ENCODE assay signal across 8 cellular contexts in the genomic region with DNA sequence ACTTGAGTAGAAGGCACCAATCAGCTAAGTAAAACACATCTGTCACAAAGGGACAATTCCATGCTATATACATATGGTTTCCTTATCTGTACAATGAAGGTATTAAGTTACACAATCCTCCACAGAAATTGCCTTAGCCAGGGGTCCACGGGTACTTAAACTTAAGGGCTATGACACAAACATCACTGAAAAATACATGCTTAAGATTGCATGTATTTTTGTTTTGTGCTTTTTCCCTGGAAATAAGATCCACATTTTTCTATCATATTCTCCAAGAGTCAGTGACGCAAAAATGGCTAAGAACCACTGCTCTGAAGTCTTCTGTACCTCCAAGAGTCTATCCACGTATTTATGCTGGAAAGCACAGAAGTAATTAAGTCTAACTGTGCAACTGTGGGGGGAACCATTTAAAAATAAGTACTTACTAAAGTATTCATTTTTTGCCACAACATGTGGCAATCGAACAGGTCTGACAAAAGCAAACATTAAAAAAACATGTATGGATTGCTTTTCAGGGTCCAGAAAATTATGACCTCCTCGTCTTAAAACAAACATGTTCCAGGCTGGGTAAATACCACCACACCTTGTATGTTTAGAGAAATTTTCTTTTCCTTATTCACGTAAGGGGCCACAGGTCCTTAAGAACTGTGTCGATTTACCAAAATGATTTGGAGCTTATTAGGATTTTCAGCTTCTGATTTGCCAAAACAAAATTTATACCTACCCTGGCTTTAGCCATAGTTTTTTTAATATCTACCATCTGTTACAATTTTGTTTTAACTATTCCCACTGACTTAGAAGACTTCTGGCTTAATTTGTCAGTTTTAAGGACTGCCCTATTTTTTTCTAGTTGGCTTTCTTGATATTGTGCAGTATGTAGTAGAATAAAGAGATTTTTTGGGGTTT. TPM values are rescaled to one million over a fixed set of nuclear protein-coding genes. Genes with fewer than 3 reads are reported as not detected.
DNase-seq lines count a peak whose midpoint lies in the region; ATAC-seq, FAIRE-seq and TF ChIP-seq lines count a peak whose summit lies in the region.

No MANE protein-coding gene starts in this region.

- peak overlapping the region; percentile 78 for H3K4me2 ChIP-seq in trophoblast cell (ENCODE audit: low read length)

- no peak overlapping the region for H2AK5ac ChIP-seq in trophoblast cell (ENCODE audit: low read length)

- no peak overlapping the region for H4K8ac ChIP-seq in trophoblast cell (ENCODE audit: low read depth, low read length)

- H3K27ac ChIP-seq in Panc1 (ENCODE audit: low read length) (peak overlapping the region; percentile 94), trophoblast cell (ENCODE audit: low read depth, low read length) (no peak overlapping the region)

- no peak overlapping the region for H3K14ac ChIP-seq in trophoblast cell (ENCODE audit: low read length)

- POLR2A ChIA-PET in Panc1 (lab: Charles Lee), result no interaction called here

- WGBS in trophoblast cell (ENCODE audit: extremely low coverage, insufficient coverage, insufficient read length), result no CpG with 5 or more reads among the region's 7 CpGs

- H2BK5ac ChIP-seq in trophoblast cell (ENCODE audit: low read depth, low read length, poor library complexity), result no peak overlapping the region

- H3K36me3 Mint-ChIP-seq in Calu3 (ENCODE audit: insufficient read depth, unreplicated experiment), result peaks cover 91% of the 10 kb centered on the region

- no peak overlapping the region for H4K91ac ChIP-seq in trophoblast cell (ENCODE audit: low read depth, low read length)

- H3K4me1 ChIP-seq in Panc1 (ENCODE audit: control insufficient read depth, insufficient read depth, low read length) (peaks cover 59% of the 10 kb centered on the region), trophoblast cell (ENCODE audit: control insufficient read depth in 1 of 2, insufficient read depth in 2 of 2, low read length in 2 of 2) (peaks cover 6 to 7% of the 10 kb centered on the region in 2 experiments)

- peak overlapping the region; percentile 87 for H3K27ac Mint-ChIP-seq in Calu3 (ENCODE audit: unreplicated experiment)

- H2AFZ ChIP-seq in trophoblast cell (ENCODE audit: insufficient read depth, low read length, poor library complexity), result no peak overlapping the region

- BruUV-seq in Calu3 (replicated peaks; lab: Mats Ljungman, UMichigan), result no TSS peak
- BruUV-seq in Panc1 (replicated peaks; lab: Mats Ljungman, UMichigan), result no TSS peak

- H3K23ac ChIP-seq in trophoblast cell (ENCODE audit: low read length), result no peak overlapping the region

- H3K79me2 ChIP-seq in trophoblast cell (ENCODE audit: control insufficient read depth, insufficient read depth, low read length, poor library complexity), result peaks cover 15% of the 10 kb centered on the region

- H3K4me3 ChIP-seq in Panc1 (ENCODE audit: low read depth in 2 of 2, low read length in 2 of 2), result peak overlapping the region; percentile 93 to 99
- H3K4me3 ChIP-seq in trophoblast cell (ENCODE audit: low read depth, low read length), result no peak overlapping the region

- FAIRE-seq in frontal cortex (lab: Jason Lieb, UNC), result no peak

- peak overlapping the region; percentile 88 for H3K4me3 Mint-ChIP-seq in Calu3 (ENCODE audit: low read depth, unreplicated experiment)

- no peaks in the 10 kb centered on the region for H3K27me3 ChIP-seq in Panc1 (ENCODE audit: control insufficient read depth, insufficient read depth, low read length)
- H3K27me3 ChIP-seq in trophoblast cell (ENCODE audit: insufficient read depth, low read length), result no peaks in the 10 kb centered on the region

- TF ChIP-seq POLR2A in erythroblast (IDR thresholded peaks at IDR 0.05; ENCODE audit: low read length), result peak; percentile 11

- H4K12ac ChIP-seq in trophoblast cell (ENCODE audit: low read depth, low read length), result no peak overlapping the region

- peaks cover 76% of the 10 kb centered on the region for H3K36me3 ChIP-seq in Panc1 (ENCODE audit: control insufficient read depth, insufficient read depth, low read length)
- H3K36me3 ChIP-seq in trophoblast cell (ENCODE audit: control insufficient read depth in 1 of 2, insufficient read depth in 2 of 2, low read length in 2 of 2), result peaks cover 12 to 31% of the 10 kb centered on the region in 2 experiments

- H3K79me1 ChIP-seq in trophoblast cell (ENCODE audit: low read length), result peaks cover 19% of the 10 kb centered on the region

- H3K9ac ChIP-seq in trophoblast cell (ENCODE audit: low read length), result no peak overlapping the region

- H3K27me3 Mint-ChIP-seq in Calu3 (ENCODE audit: unreplicated experiment), result no peaks in the 10 kb centered on the region

- CTCF ChIA-PET in Calu3 (lab: Charles Lee), result interaction anchor here (0.6 kb wide), 1 partner anchor 61 kb away, joined by 4 read pairs; no protein-coding TSS in a partner anchor
- CTCF ChIA-PET in Panc1 (lab: Charles Lee), result no interaction called here

- TF ChIP-seq CTCF in Calu3 (IDR thresholded peaks at IDR 0.05; ENCODE audit: unreplicated experiment) (no peak), Panc1 (IDR thresholded peaks at IDR 0.05) (no peak)

- in situ Hi-C loops in Panc1 (cut with HindIII; ENCODE audit: low pct_unique_long_range_greater_than_20kb, low sequenced_read_pairs), result no loop called here

- no peak for DNase-seq in Calu3
- no peak for DNase-seq in Panc1 (ENCODE audit: low read depth, low spot score)
- peak in 1 of 2 experiments; percentile 21 for DNase-seq in erythroblast (lab: John Stamatoyannopoulos, UW)
- DNase-seq in trophoblast cell, result no peak
- no peak for DNase-seq in NCI-H526 (lab: John Stamatoyannopoulos, UW)
- DNase-seq in frontal cortex (ENCODE audit: low spot score in 2 of 2), result no peak

- no peak overlapping the region for H2BK120ac ChIP-seq in trophoblast cell (ENCODE audit: insufficient read depth, low read length, poor library complexity)

- H3K9me3 ChIP-seq in Panc1 (ENCODE audit: control insufficient read depth, insufficient read depth, low read depth, low read length) (no peaks in the 10 kb centered on the region), trophoblast cell (ENCODE audit: insufficient read depth, low read depth, low read length) (no peaks in the 10 kb centered on the region)

- no peaks in the 10 kb centered on the region for H3K9me3 Mint-ChIP-seq in Calu3 (ENCODE audit: low read depth, unreplicated experiment)

- H3K18ac ChIP-seq in trophoblast cell (ENCODE audit: low read length), result no peak overlapping the region

- no peak overlapping the region for H3K4ac ChIP-seq in trophoblast cell (ENCODE audit: low read depth, low read length)

- ATAC-seq in Panc1 (no peak), HG03520 (IDR thresholded peaks at IDR 0.05; ENCODE audit: unreplicated experiment) (no peak), HG03457 (IDR thresholded peaks at IDR 0.05; ENCODE audit: unreplicated experiment) (no peak)

- H3K4me1 Mint-ChIP-seq in Calu3 (ENCODE audit: low read depth, unreplicated experiment), result peaks cover 12% of the 10 kb centered on the region

- no peak overlapping the region for H2BK12ac ChIP-seq in trophoblast cell (ENCODE audit: low read length)

- intact Hi-C loops in Calu3 (cut with micrococcal nuclease; ENCODE audit: unreplicated experiment), result loop anchor here (5.0 kb wide), 4 partner anchors 63 to 293 kb away; no protein-coding TSS in a partner anchor
- intact Hi-C loops in Panc1 (cut with micrococcal nuclease; ENCODE audit: unreplicated experiment), result loop anchor here (5.0 to 10.0 kb wide), 3 partner anchors 103 to 288 kb away; partner anchors contain the start of gene SLC38A1

RNA-seq across cellular contexts. Expression of gene SLC38A2, which starts 2.8 kb away (rescaled TPM):
- total RNA-seq in Calu3 (2022) (142 and 170 TPM in 2 replicates), Panc1 (2021; ENCODE audit: unreplicated experiment) (341 TPM), frontal cortex (252 TPM)
- 122 TPM for polyA plus RNA-seq in Panc1 (2012; ENCODE audit: insufficient read length)
- polyA plus RNA-seq in trophoblast cell (2013), result 849 and 857 TPM in 2 replicates
